ENCODE assay signal across 19 cellular contexts in the genomic region with DNA sequence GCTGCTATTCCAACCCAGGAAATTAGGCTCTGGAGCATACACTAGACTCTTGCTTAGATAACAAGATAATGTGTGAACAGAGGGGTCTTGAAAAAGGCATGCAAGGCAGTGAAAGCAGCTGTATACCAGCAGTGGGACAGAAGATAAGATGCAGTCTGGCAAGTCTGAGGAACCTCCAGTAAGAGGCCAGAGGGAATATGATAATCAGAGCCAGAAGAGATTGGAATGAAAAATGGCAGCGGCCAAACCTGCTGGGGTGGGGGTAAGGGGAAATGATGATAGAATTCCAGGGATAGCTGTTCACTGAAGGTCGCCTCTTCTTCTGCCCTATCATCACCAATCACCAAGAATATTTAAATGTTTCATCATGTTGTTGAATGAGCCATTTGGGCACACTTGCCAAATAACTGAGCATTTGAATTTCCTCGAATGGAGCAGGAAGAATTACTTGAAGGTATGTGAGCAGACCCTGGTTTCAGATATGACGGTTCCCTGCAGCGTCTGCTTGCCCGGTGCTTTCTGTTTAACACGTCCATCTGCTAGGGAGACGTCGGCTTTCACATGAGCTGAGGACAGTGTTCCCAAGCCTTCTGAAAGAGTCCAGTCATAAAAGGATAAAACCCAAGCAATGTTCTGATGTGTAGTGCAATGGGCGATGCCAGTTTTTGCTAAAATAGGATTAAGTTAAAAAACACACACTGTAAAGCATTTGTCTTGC.
DNase-seq lines count a peak whose midpoint lies in the region; ATAC-seq and TF ChIP-seq lines count a peak whose summit lies in the region.
"Had no signal": no experiment of that assay in that cellular context is flagged by ENCODE, and none has a peak within 500 bp of the region (broad histone marks: within the 10 kb centered on the region; RNA-seq: fewer than 3 reads in every experiment).

No MANE protein-coding gene starts in this region.

- peak overlapping the region; percentile 65 for H3K9ac ChIP-seq in HUES6 (ENCODE audit: low read length)
- H3K9ac ChIP-seq in iPS-20b (ENCODE audit: low read depth, low read length) = peak overlapping the region; percentile 68
- H3K9ac ChIP-seq: SK-N-SH had no signal

- peaks cover 42% of the 10 kb centered on the region for H3K4me1 ChIP-seq in HUES6 (ENCODE audit: control insufficient read depth, insufficient read depth, low read length)
- H3K4me1 ChIP-seq in iPS-20b (ENCODE audit: insufficient read depth, low read length) = peaks cover 33% of the 10 kb centered on the region
- H3K4me1 ChIP-seq: psoas muscle had no signal

- POLR2A ChIA-PET in WTC11 (lab: Charles Lee) = no interaction called here

- ATAC-seq in WTC11 (peak; percentile 63), HG03175 (IDR thresholded peaks at IDR 0.05; ENCODE audit: unreplicated experiment) (no peak)
- ATAC-seq: left ventricle myocardium superior; naive thymus-derived CD8-positive, alpha-beta T cell; psoas muscle; stimulated activated effector memory CD8-positive, alpha-beta T cell treated with anti-CD3 and anti-CD28 coated beads, Interleukin-12 subunit alpha, Interleukin-12 subunit beta, amount 100 ng/mL, for 72 hours had no signal

- TF ChIP-seq CTCF in WTC11 (IDR thresholded peaks at IDR 0.05) = no peak

- H3K36me3 Mint-ChIP-seq in WTC11 = peaks cover 29% of the 10 kb centered on the region
- H3K36me3 Mint-ChIP-seq: stimulated activated effector memory CD8-positive, alpha-beta T cell treated with anti-CD3 and anti-CD28 coated beads, Interleukin-12 subunit alpha, Interleukin-12 subunit beta, amount 100 ng/mL, for 72 hours had no signal

- H3K27ac ChIP-seq in HUES6 (ENCODE audit: low read depth, low read length) (peak overlapping the region; percentile 77), iPS-20b (ENCODE audit: low read length) (peak overlapping the region; percentile 84)
- H3K27ac ChIP-seq: PC-9, psoas muscle had no signal

- H3K4me3 ChIP-seq in HUES6 (ENCODE audit: low read depth, low read length) (peak overlapping the region; percentile 11; the same call in 1 of the 2 replicates), iPS-20b (ENCODE audit: low read length) (peak overlapping the region; percentile 37; the same call in 1 of the 2 replicates)
- H3K4me3 ChIP-seq: PC-9, psoas muscle had no signal

- no peaks in the 10 kb centered on the region; the same call in 1 of the 2 replicates for H3K27me3 Mint-ChIP-seq in WTC11 (ENCODE audit: low read depth)

- peaks cover 56% of the 10 kb centered on the region for H3K4me1 Mint-ChIP-seq in WTC11
- H3K4me1 Mint-ChIP-seq: stimulated activated effector memory CD8-positive, alpha-beta T cell treated with anti-CD3 and anti-CD28 coated beads, Interleukin-12 subunit alpha, Interleukin-12 subunit beta, amount 100 ng/mL, for 72 hours had no signal

- peak overlapping the region; percentile 98 for H3K27ac Mint-ChIP-seq in WTC11
- H3K27ac Mint-ChIP-seq: naive thymus-derived CD8-positive, alpha-beta T cell; stimulated activated effector memory CD8-positive, alpha-beta T cell treated with anti-CD3 and anti-CD28 coated beads, Interleukin-12 subunit alpha, Interleukin-12 subunit beta, amount 100 ng/mL, for 72 hours had no signal

- H3K36me3 ChIP-seq in HUES6 (ENCODE audit: control insufficient read depth, insufficient read depth, low read length) = no peaks in the 10 kb centered on the region
- no peaks in the 10 kb centered on the region for H3K36me3 ChIP-seq in iPS-20b (ENCODE audit: insufficient read depth, low read depth, low read length)

- DNase-seq in WTC11 (ENCODE audit: low spot score) = no peak
- peak; percentile 62 for DNase-seq in superior temporal gyrus (ENCODE audit: extremely low spot score)
- no peak for DNase-seq in NCI-H1105 (lab: John Stamatoyannopoulos, UW)
- no peak for DNase-seq in NCI-H2227 treated with DMSO at 0.1 percent for 48 hours (lab: John Stamatoyannopoulos, UW)
- DNase-seq: activated effector memory CD4-positive, alpha-beta T cell treated with Interleukin-2 at 50 U/mL for 16 hours; amniotic stem cell; central memory CD4-positive, alpha-beta T cell; left ventricle myocardium superior; naive thymus-derived CD8-positive, alpha-beta T cell; NCI-H1436; NCI-H510A; PC-9; psoas muscle; SK-N-SH; T-helper 9 cell had no signal

- no peak overlapping the region; the same call in 1 of the 2 replicates for H3K4me3 Mint-ChIP-seq in WTC11
- H3K4me3 Mint-ChIP-seq: naive thymus-derived CD8-positive, alpha-beta T cell; stimulated activated effector memory CD8-positive, alpha-beta T cell treated with anti-CD3 and anti-CD28 coated beads, Interleukin-12 subunit alpha, Interleukin-12 subunit beta, amount 100 ng/mL, for 72 hours had no signal

- CTCF ChIA-PET in WTC11 (lab: Charles Lee) = interaction anchor here (1.3 kb wide), 1 partner anchor 174 kb away, joined by 3 read pairs; no protein-coding TSS in a partner anchor

- H3K9me3 ChIP-seq in HUES6 (ENCODE audit: control insufficient read depth, insufficient read depth, low read depth, low read length) (peaks cover 15% of the 10 kb centered on the region), iPS-20b (ENCODE audit: insufficient read depth, low read depth, low read length) (peaks cover 19% of the 10 kb centered on the region)
- H3K9me3 ChIP-seq: psoas muscle, SK-N-SH had no signal

- H3K27me3 ChIP-seq in HUES6 (ENCODE audit: control insufficient read depth, insufficient read depth, low read length) (no peaks in the 10 kb centered on the region), iPS-20b (ENCODE audit: insufficient read depth, low read length) (no peaks in the 10 kb centered on the region)

- peaks cover 28% of the 10 kb centered on the region for H3K9me3 Mint-ChIP-seq in WTC11

TF ChIP-seq in WTC11, 78 proteins besides CTCF, POLR2A, EP300 and RAD21 (continues in another document):
- TF ChIP-seq, protein P1, sequence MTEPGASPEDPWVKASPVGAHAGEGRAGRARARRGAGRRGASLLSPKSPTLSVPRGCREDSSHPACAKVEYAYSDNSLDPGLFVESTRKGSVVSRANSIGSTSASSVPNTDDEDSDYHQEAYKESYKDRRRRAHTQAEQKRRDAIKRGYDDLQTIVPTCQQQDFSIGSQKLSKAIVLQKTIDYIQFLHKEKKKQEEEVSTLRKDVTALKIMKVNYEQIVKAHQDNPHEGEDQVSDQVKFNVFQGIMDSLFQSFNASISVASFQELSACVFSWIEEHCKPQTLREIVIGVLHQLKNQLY (CRISPR knock-in tag; IDR thresholded peaks at IDR 0.05) = no peak
- TF ChIP-seq TEAD4 (CRISPR knock-in tag; IDR thresholded peaks at IDR 0.05) = no peak
- TF ChIP-seq, protein P2, sequence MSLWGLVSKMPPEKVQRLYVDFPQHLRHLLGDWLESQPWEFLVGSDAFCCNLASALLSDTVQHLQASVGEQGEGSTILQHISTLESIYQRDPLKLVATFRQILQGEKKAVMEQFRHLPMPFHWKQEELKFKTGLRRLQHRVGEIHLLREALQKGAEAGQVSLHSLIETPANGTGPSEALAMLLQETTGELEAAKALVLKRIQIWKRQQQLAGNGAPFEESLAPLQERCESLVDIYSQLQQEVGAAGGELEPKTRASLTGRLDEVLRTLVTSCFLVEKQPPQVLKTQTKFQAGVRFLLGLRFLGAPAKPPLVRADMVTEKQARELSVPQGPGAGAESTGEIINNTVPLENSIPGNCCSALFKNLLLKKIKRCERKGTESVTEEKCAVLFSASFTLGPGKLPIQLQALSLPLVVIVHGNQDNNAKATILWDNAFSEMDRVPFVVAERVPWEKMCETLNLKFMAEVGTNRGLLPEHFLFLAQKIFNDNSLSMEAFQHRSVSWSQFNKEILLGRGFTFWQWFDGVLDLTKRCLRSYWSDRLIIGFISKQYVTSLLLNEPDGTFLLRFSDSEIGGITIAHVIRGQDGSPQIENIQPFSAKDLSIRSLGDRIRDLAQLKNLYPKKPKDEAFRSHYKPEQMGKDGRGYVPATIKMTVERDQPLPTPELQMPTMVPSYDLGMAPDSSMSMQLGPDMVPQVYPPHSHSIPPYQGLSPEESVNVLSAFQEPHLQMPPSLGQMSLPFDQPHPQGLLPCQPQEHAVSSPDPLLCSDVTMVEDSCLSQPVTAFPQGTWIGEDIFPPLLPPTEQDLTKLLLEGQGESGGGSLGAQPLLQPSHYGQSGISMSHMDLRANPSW (CRISPR knock-in tag; conservative IDR thresholded peaks at IDR 0.05; ENCODE audit: low read depth) = no peak
- TF ChIP-seq ZNF396 (CRISPR knock-in tag; IDR thresholded peaks at IDR 0.05; ENCODE audit: borderline replicate concordance) = no peak
- no peak for TF ChIP-seq RELA (CRISPR knock-in tag; IDR thresholded peaks at IDR 0.05; ENCODE audit: borderline replicate concordance)
- no peak for TF ChIP-seq CDX4 (CRISPR knock-in tag; IDR thresholded peaks at IDR 0.05; ENCODE audit: borderline replicate concordance)
